8 cellular contexts compared by ENCODE assay signal in genomic region chr17:81419886-81420768, GRCh38. TPM values are rescaled to one million over a fixed set of nuclear protein-coding genes. Genes with fewer than 3 reads are reported as not detected.
DNase-seq lines count a peak whose midpoint lies in the region; ATAC-seq and TF ChIP-seq lines count a peak whose summit lies in the region.

No MANE protein-coding gene starts in this region.

- peaks cover 81% of the 10 kb centered on the region for H3K4me1 ChIP-seq in Panc1 (ENCODE audit: control insufficient read depth, insufficient read depth, low read length)
- peaks cover 35 to 64% (median 53%) of the 10 kb centered on the region in 4 donors for H3K4me1 ChIP-seq in transverse colon

- POLR2A ChIA-PET in Panc1 (lab: Charles Lee) = no interaction called here

- DNase-seq in Panc1 (ENCODE audit: low read depth, low spot score) (no peak), epithelial cell of esophagus (ENCODE audit: low read depth) (no peak), mucosa of gallbladder (ENCODE audit: low spot score) (peak; percentile 59), transverse colon (no peak), posterior vena cava (ENCODE audit: low spot score) (no peak)
- no peak for DNase-seq in activated naive CD8-positive, alpha-beta T cell treated with anti-CD3 and anti-CD28 coated beads, Interleukin-2, amount 50 U/mL, for 24 hours
- DNase-seq in activated CD8-positive, alpha-beta memory T cell treated with anti-CD3 and anti-CD28 coated beads, Interleukin-2, amount 50 U/mL, for 48 hours = no peak

- in situ Hi-C loops in Panc1 (cut with HindIII; ENCODE audit: low pct_unique_long_range_greater_than_20kb, low sequenced_read_pairs) (no loop called here), transverse colon (cut with MboI; ENCODE audit: low pct_ligation_motif_present in 1 of 4, low pct_unique_long_range_greater_than_20kb in 1 of 4, low sequenced_read_pairs in 3 of 4) (no loop called here)

- H3K4me3 ChIP-seq in Panc1 (ENCODE audit: low read depth in 2 of 2, low read length in 2 of 2) = peak overlapping the region; percentile 23 to 30
- H3K4me3 ChIP-seq in epithelial cell of esophagus (ENCODE audit: low read length) = peak overlapping the region; percentile 21
- peak overlapping the region in 3 of 4 donors; percentile 9 to 28 (median 21) for H3K4me3 ChIP-seq in transverse colon

- CTCF ChIA-PET in Panc1 (lab: Charles Lee) = interaction anchor here (0.8 kb wide), 1 partner anchor 21 kb away, joined by 8 read pairs; no protein-coding TSS in a partner anchor

- ATAC-seq in Panc1 = peak; percentile 2; the same call in 1 of the 2 replicates
- no peak for ATAC-seq in GM19395 (IDR thresholded peaks at IDR 0.05; ENCODE audit: unreplicated experiment)
- no peak for ATAC-seq in activated naive CD8-positive, alpha-beta T cell treated with anti-CD3 and anti-CD28 coated beads, Interleukin-2, amount 50 U/mL, for 24 hours

- no peaks in the 10 kb centered on the region for H3K36me3 Mint-ChIP-seq in activated naive CD8-positive, alpha-beta T cell treated with anti-CD3 and anti-CD28 coated beads, Interleukin-2, amount 50 U/mL, for 24 hours (ENCODE audit: low read depth)

- H3K9me3 ChIP-seq in Panc1 (ENCODE audit: control insufficient read depth, insufficient read depth, low read depth, low read length) (no peaks in the 10 kb centered on the region), transverse colon (no peaks in the 10 kb centered on the region)

- H3K27me3 Mint-ChIP-seq in activated naive CD8-positive, alpha-beta T cell treated with anti-CD3 and anti-CD28 coated beads, Interleukin-2, amount 50 U/mL, for 24 hours = peaks cover 4% of the 10 kb centered on the region

- TF ChIP-seq POLR2A in transverse colon (IDR thresholded peaks at IDR 0.05) = no peak

- BruUV-seq in Panc1 (replicated peaks; lab: Mats Ljungman, UMichigan) = no TSS peak

- H3K27ac Mint-ChIP-seq in activated naive CD8-positive, alpha-beta T cell treated with anti-CD3 and anti-CD28 coated beads, Interleukin-2, amount 50 U/mL, for 24 hours = no peak overlapping the region

- no peaks in the 10 kb centered on the region for H3K9me3 Mint-ChIP-seq in activated naive CD8-positive, alpha-beta T cell treated with anti-CD3 and anti-CD28 coated beads, Interleukin-2, amount 50 U/mL, for 24 hours

- no peaks in the 10 kb centered on the region for H3K27me3 ChIP-seq in Panc1 (ENCODE audit: control insufficient read depth, insufficient read depth, low read length)
- H3K27me3 ChIP-seq in transverse colon = no peaks in the 10 kb centered on the region

- H3K27ac ChIP-seq in Panc1 (ENCODE audit: low read length) (peak overlapping the region; percentile 87), transverse colon (peak overlapping the region; percentile 69 to 85 (median 82))

- 54% methylated on average over 28 of the region's 28 CpGs; no CpG with 5 or more reads in 1 of the 2 donors for WGBS in transverse colon (ENCODE audit: low coverage in 1 of 2), 2 donors

- H3K4me3 Mint-ChIP-seq in activated naive CD8-positive, alpha-beta T cell treated with anti-CD3 and anti-CD28 coated beads, Interleukin-2, amount 50 U/mL, for 24 hours = no peak overlapping the region

- H3K4me1 Mint-ChIP-seq in activated naive CD8-positive, alpha-beta T cell treated with anti-CD3 and anti-CD28 coated beads, Interleukin-2, amount 50 U/mL, for 24 hours = no peaks in the 10 kb centered on the region

- no peak for TF ChIP-seq CTCF in Panc1 (IDR thresholded peaks at IDR 0.05)
- no peak for TF ChIP-seq CTCF in epithelial cell of esophagus (IDR thresholded peaks at IDR 0.05; ENCODE audit: insufficient read depth, low read depth, low read length, missing control alignments)
- no peak for TF ChIP-seq CTCF in transverse colon (IDR thresholded peaks at IDR 0.05)

- H3K36me3 ChIP-seq in Panc1 (ENCODE audit: control insufficient read depth, insufficient read depth, low read length) (no peaks in the 10 kb centered on the region), transverse colon (no peaks in the 10 kb centered on the region)

- TF ChIP-seq EP300 in transverse colon (IDR thresholded peaks at IDR 0.05; ENCODE audit: low read depth) = no peak

- intact Hi-C loops in Panc1 (cut with micrococcal nuclease; ENCODE audit: unreplicated experiment) (no loop called here), transverse colon (cut with DNase I; ENCODE audit: low total_unique reads) (no loop called here), posterior vena cava (cut with DNase I) (loop anchor here in 1 of 2 donors (2.0 kb wide), 1 partner anchor 19 kb away; no protein-coding TSS in a partner anchor)

RNA-seq across cellular contexts. Expression of gene BAHCC1, which starts 24.9 kb away (rescaled TPM):
- total RNA-seq in Panc1 (2021; ENCODE audit: unreplicated experiment) = 77.4 TPM
- polyA plus RNA-seq in Panc1 (2012; ENCODE audit: insufficient read length) = 129 TPM
- total RNA-seq in mucosa of gallbladder = 77.4 TPM
- 100 to 1,000 TPM in 1 of 4 donors, 10 to 100 TPM in 2, 1 to 10 TPM in 1; 8.7 to 133 (median 12.4) TPM for total RNA-seq in transverse colon
- total RNA-seq in posterior vena cava = 10 to 100 TPM; 17.3 to 19.1 TPM
